8 cellular contexts compared by ENCODE assay signal in the genomic region with DNA sequence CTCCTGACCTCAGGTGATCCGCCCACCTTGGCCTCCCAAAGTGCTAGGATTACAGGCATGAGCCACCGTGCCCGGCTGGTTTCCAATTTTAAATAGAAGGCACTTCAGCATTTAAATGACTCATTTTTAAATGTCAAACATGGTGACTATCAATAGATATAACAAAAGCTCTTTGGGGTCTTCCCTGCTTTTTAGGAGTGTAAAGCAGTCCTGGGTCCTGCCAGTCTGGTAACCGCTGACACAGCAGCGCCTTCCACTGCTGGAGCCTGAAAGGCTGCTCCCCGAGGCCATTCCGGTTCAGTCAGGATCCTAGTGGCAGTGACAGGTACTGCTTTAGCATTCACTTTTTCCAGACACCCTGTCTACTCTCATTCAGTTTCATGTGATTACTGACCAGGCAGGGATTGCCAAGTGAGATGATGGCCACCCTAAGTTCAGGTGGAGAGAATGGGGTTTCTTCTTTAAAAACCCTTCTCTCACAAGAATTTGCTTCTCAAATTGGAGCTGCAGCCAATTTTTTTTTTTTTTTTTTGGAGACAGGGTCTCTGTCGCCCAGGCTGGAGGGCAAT. TPM values are rescaled to one million over a fixed set of nuclear protein-coding genes. Genes with fewer than 3 reads are reported as not detected.
DNase-seq lines count a peak whose midpoint lies in the region; ATAC-seq and TF ChIP-seq lines count a peak whose summit lies in the region.

No MANE protein-coding gene starts in this region.

- H3K36me3 ChIP-seq in lower lobe of right lung (no peaks in the 10 kb centered on the region), suprapubic skin (no peaks in the 10 kb centered on the region)

- TF ChIP-seq EP300 in suprapubic skin (IDR thresholded peaks at IDR 0.05) = no peak

- 36% methylated on average over 8 of the region's 8 CpGs for WGBS in suprapubic skin

- H3K9me3 ChIP-seq in lower lobe of right lung = no peaks in the 10 kb centered on the region
- no peaks in the 10 kb centered on the region for H3K9me3 ChIP-seq in suprapubic skin

- no peaks in the 10 kb centered on the region for H3K27me3 ChIP-seq in lower lobe of right lung (ENCODE audit: low read depth)
- no peaks in the 10 kb centered on the region for H3K27me3 ChIP-seq in suprapubic skin

- TF ChIP-seq POLR2A in suprapubic skin (IDR thresholded peaks at IDR 0.05) = no peak

- H3K4me1 ChIP-seq in lower lobe of right lung (peaks cover 91% of the 10 kb centered on the region), suprapubic skin (peaks cover 87% of the 10 kb centered on the region)

- DNase-seq in NCI-H187 (lab: John Stamatoyannopoulos, UW) (peak; percentile 16 to 47), NCI-H187 treated with DMSO at 0.1 percent for 48 hours (lab: John Stamatoyannopoulos, UW) (no peak), NCI-H1694 treated with DMSO at 0.1 percent for 48 hours (lab: John Stamatoyannopoulos, UW) (peak; percentile 39), cerebellar cortex (ENCODE audit: low spot score) (peak; percentile 65), lower lobe of right lung (peak; percentile 56), suprapubic skin (ENCODE audit: low spot score in 2 of 2) (peak in 1 of 2 donors; percentile 80)

- TF ChIP-seq CTCF in WI38 (IDR thresholded peaks at IDR 0.05; ENCODE audit: low read depth, low read length) = peak; percentile 72
- peak; percentile 55 for TF ChIP-seq CTCF in lower lobe of right lung (IDR thresholded peaks at IDR 0.05)
- TF ChIP-seq CTCF in suprapubic skin (IDR thresholded peaks at IDR 0.05) = peak; percentile 65 to 68

- ATAC-seq in lower lobe of right lung = peak; percentile 61 to 62
- no peak for ATAC-seq in HG02973 (IDR thresholded peaks at IDR 0.05; ENCODE audit: unreplicated experiment)

- H3K27ac ChIP-seq in lower lobe of right lung (no peak overlapping the region), suprapubic skin (no peak overlapping the region)

- intact Hi-C loops in lower lobe of right lung (cut with DNase I) = no loop called here

- H3K4me3 ChIP-seq in WI38 (ENCODE audit: low read depth, low read length) = no peak overlapping the region
- H3K4me3 ChIP-seq in lower lobe of right lung = no peak overlapping the region
- H3K4me3 ChIP-seq in suprapubic skin = no peak overlapping the region

RNA-seq across cellular contexts. Expression of gene DIDO1, which starts 5.1 kb away (rescaled TPM):
- 54.6 TPM for total RNA-seq in lower lobe of right lung
- 100 to 1,000 TPM in 1 of 4 donors, 10 to 100 TPM in 3; 64.6 to 143 (median 79.2) TPM for total RNA-seq in suprapubic skin

RNA-seq across cellular contexts. Expression of gene GID8, which starts 16.7 kb away (rescaled TPM):
- 26.2 TPM for total RNA-seq in lower lobe of right lung
- 10 to 100 TPM; 30.4 to 57.0 (median 45.1) TPM for total RNA-seq in suprapubic skin

RNA-seq across cellular contexts. Expression of gene SLC17A9, which starts 31.3 kb away (rescaled TPM):
- 10.4 TPM for total RNA-seq in lower lobe of right lung
- total RNA-seq in suprapubic skin = 1 to 10 TPM in 1 of 4 donors, under 1 TPM in 3; 0.10 to 2.1 (median 0.66) TPM

RNA-seq across cellular contexts. Expression of gene TCFL5, which starts 59.6 kb away (rescaled TPM):
- total RNA-seq in lower lobe of right lung (8.2 TPM), suprapubic skin (10 to 100 TPM in 2 of 4 donors, 1 to 10 TPM in 2; 9.0 to 20.3 (median 12.7) TPM)
